8 cellular contexts compared by ENCODE assay signal in the genomic region with DNA sequence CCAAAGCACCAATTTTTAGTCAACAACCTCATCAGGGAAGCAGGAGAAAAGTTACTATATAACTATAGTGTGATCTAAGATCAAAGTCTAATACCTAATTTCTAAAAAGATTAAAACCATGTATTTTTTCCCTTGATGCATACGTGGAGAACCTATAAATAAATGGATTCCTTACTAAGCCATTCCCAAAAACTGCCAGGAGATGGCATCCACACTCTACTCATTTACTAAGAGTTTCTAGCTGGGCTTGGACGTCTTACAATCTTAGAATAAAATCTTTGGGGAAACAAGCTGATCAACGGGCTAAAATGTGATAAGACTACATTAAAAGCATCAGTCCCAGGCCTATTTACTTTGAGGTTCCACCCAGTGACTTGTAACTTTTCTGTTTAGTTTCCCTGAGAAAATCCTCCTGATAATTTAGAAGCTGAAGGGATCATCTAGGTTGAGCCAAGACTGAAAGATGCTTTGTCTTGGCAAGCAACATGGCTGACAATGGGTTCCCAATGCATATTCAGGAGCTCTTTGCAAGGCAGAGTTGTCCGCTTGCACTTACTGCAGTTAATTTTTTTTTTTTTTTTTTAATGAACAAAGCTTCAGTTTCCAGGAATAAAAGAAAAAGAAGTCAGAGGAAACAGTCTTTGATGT.
DNase-seq lines count a peak whose midpoint lies in the region; ATAC-seq, FAIRE-seq and TF ChIP-seq lines count a peak whose summit lies in the region.

No MANE protein-coding gene starts in this region.

- CTCF ChIA-PET in activated CD8-positive, alpha-beta T cell treated with anti-CD3 and anti-CD28 coated beads, Interleukin-2, amount 10 ng/mL, durations not matched to agents 7 days and 5 days (lab: Charles Lee): interaction anchor here (0.6 to 8.7 kb wide), 13 partner anchors 9 to 759 kb away, joined by 3 to 116 read pairs (median 5); partner anchors contain the start of gene MB21D2

- POLR2A ChIA-PET in activated CD8-positive, alpha-beta T cell treated with anti-CD3 and anti-CD28 coated beads, Interleukin-2, amount 10 ng/mL, durations not matched to agents 7 days and 5 days (lab: Charles Lee): no interaction called here

- H3K9me1 ChIP-seq in keratinocyte (ENCODE audit: control insufficient read depth, extremely low read depth, insufficient read depth, low read length): no peaks in the 10 kb centered on the region

- H3K27me3 ChIP-seq in keratinocyte (ENCODE audit: control insufficient read depth, extremely low read depth, insufficient read depth, low read length) (no peaks in the 10 kb centered on the region), upper lobe of left lung (no peaks in the 10 kb centered on the region)

- WGBS in upper lobe of left lung, 2 donors: 17 to 19% methylated on average over 4 of the region's 4 CpGs

- H3K36me3 ChIP-seq in keratinocyte (ENCODE audit: control insufficient read depth in 2 of 2, extremely low read depth in 1 of 2, insufficient read depth in 2 of 2, low read length in 2 of 2) (no peaks in the 10 kb centered on the region), upper lobe of left lung (no peaks in the 10 kb centered on the region)

- TF ChIP-seq CTCF in keratinocyte (optimal IDR thresholded peaks at IDR 0.05 in 1 of 3, IDR thresholded peaks at IDR 0.05 in 1 of 3, conservative IDR thresholded peaks at IDR 0.05 in 1 of 3; ENCODE audit: extremely low read depth in 1 of 3, insufficient read depth in 2 of 3, low read length in 3 of 3) (peak in 2 of 3 experiments; percentile 44 to 47), upper lobe of left lung (IDR thresholded peaks at IDR 0.05) (peak in 5 of 6 experiments; percentile 15 to 61 (median 52))

- H4K20me1 ChIP-seq in keratinocyte (ENCODE audit: control insufficient read depth, extremely low read depth, insufficient read depth, low read length): no peaks in the 10 kb centered on the region

- peak; percentile 17 for FAIRE-seq in keratinocyte (lab: Jason Lieb, UNC)

- no peak for TF ChIP-seq EP300 in upper lobe of left lung (IDR thresholded peaks at IDR 0.05)

- no peak overlapping the region for H2AFZ ChIP-seq in keratinocyte (ENCODE audit: control insufficient read depth, low read length)

- H3K9me3 Mint-ChIP-seq in activated CD8-positive, alpha-beta T cell treated with anti-CD3 and anti-CD28 coated beads, Interleukin-2, amount 10 ng/mL, durations not matched to agents 7 days and 5 days (ENCODE audit: insufficient read depth): no peaks in the 10 kb centered on the region
- no peaks in the 10 kb centered on the region for H3K9me3 Mint-ChIP-seq in activated naive CD8-positive, alpha-beta T cell treated with anti-CD3 and anti-CD28 coated beads, Interleukin-2, amount 50 U/mL, for 24 hours

- H3K4me1 ChIP-seq in keratinocyte (ENCODE audit: control insufficient read depth, extremely low read depth, insufficient read depth, low read length): peaks cover 15% of the 10 kb centered on the region
- no peaks in the 10 kb centered on the region for H3K4me1 ChIP-seq in upper lobe of left lung

- no peak overlapping the region for H3K9ac ChIP-seq in keratinocyte (ENCODE audit: control insufficient read depth, extremely low read depth, insufficient read depth, low read length)

- H3K36me3 Mint-ChIP-seq in activated CD8-positive, alpha-beta T cell treated with anti-CD3 and anti-CD28 coated beads, Interleukin-2, amount 10 ng/mL, durations not matched to agents 7 days and 5 days (ENCODE audit: low read depth): no peaks in the 10 kb centered on the region
- no peaks in the 10 kb centered on the region for H3K36me3 Mint-ChIP-seq in activated naive CD8-positive, alpha-beta T cell treated with anti-CD3 and anti-CD28 coated beads, Interleukin-2, amount 50 U/mL, for 24 hours (ENCODE audit: low read depth)

- no peak overlapping the region for H3K4me3 Mint-ChIP-seq in activated CD8-positive, alpha-beta T cell treated with anti-CD3 and anti-CD28 coated beads, Interleukin-2, amount 10 ng/mL, durations not matched to agents 7 days and 5 days
- no peak overlapping the region for H3K4me3 Mint-ChIP-seq in activated naive CD8-positive, alpha-beta T cell treated with anti-CD3 and anti-CD28 coated beads, Interleukin-2, amount 50 U/mL, for 24 hours

- H3K27ac ChIP-seq in keratinocyte (ENCODE audit: control insufficient read depth, insufficient read depth, low read length) (no peak overlapping the region), upper lobe of left lung (no peak overlapping the region)

- no peak for ATAC-seq in activated CD8-positive, alpha-beta T cell treated with anti-CD3 and anti-CD28 coated beads, Interleukin-2, amount 10 ng/mL, durations not matched to agents 7 days and 5 days
- peak in 1 of 2 donors; percentile 56 for ATAC-seq in upper lobe of left lung (ENCODE audit: low FRiP score in 2 of 2)
- ATAC-seq in activated naive CD8-positive, alpha-beta T cell treated with anti-CD3 and anti-CD28 coated beads, Interleukin-2, amount 50 U/mL, for 24 hours: no peak

- H3K4me1 Mint-ChIP-seq in activated CD8-positive, alpha-beta T cell treated with anti-CD3 and anti-CD28 coated beads, Interleukin-2, amount 10 ng/mL, durations not matched to agents 7 days and 5 days (ENCODE audit: low read depth): peaks cover 20% of the 10 kb centered on the region
- peaks cover 14% of the 10 kb centered on the region for H3K4me1 Mint-ChIP-seq in activated naive CD8-positive, alpha-beta T cell treated with anti-CD3 and anti-CD28 coated beads, Interleukin-2, amount 50 U/mL, for 24 hours

- H3K4me2 ChIP-seq in keratinocyte (ENCODE audit: control insufficient read depth, extremely low read depth, insufficient read depth, low read depth, low read length): no peak overlapping the region

- H3K27ac Mint-ChIP-seq in activated CD8-positive, alpha-beta T cell treated with anti-CD3 and anti-CD28 coated beads, Interleukin-2, amount 10 ng/mL, durations not matched to agents 7 days and 5 days: no peak overlapping the region
- H3K27ac Mint-ChIP-seq in activated naive CD8-positive, alpha-beta T cell treated with anti-CD3 and anti-CD28 coated beads, Interleukin-2, amount 50 U/mL, for 24 hours: no peak overlapping the region

- dilution Hi-C loops in keratinocyte (cut with MboI; ENCODE audit: extremely low pct_ligation_motif_present, low sequenced_read_pairs): no loop called here

- TF ChIP-seq POLR2A in upper lobe of left lung (IDR thresholded peaks at IDR 0.05): no peak

- H3K79me2 ChIP-seq in keratinocyte (ENCODE audit: control insufficient read depth, insufficient read depth, low read length): peaks cover 21% of the 10 kb centered on the region

- H3K9me3 ChIP-seq in keratinocyte (ENCODE audit: control insufficient read depth, low read depth, low read length) (no peaks in the 10 kb centered on the region), upper lobe of left lung (no peaks in the 10 kb centered on the region)

- DNase-seq in SIG-M5 treated with dmso at 0.1 percent for 504 hours (lab: John Stamatoyannopoulos, UW; ENCODE audit: unreplicated experiment): peak; percentile 26
- DNase-seq in SIG-M5 (lab: John Stamatoyannopoulos, UW): no peak
- peak; percentile 30 for DNase-seq in NCI-H146 treated with DMSO at 0.1 percent for 48 hours (lab: John Stamatoyannopoulos, UW; ENCODE audit: unreplicated experiment)
- DNase-seq in activated CD8-positive, alpha-beta T cell treated with anti-CD3 and anti-CD28 coated beads, Interleukin-2, amount 10 ng/mL, durations not matched to agents 7 days and 5 days: peak; percentile 45
- DNase-seq in keratinocyte (ENCODE audit: low read depth, low spot score): no peak
- DNase-seq in upper lobe of left lung: no peak
- DNase-seq in activated naive CD8-positive, alpha-beta T cell treated with anti-CD3 and anti-CD28 coated beads, Interleukin-2, amount 50 U/mL, for 24 hours: no peak
- no peak for DNase-seq in stimulated activated CD4-positive, alpha-beta T cell treated with anti-CD3 and anti-CD28 coated beads, Interleukin-1b, Interleukin-23, amount 100 ng/mL, for 48 hours

- H3K4me3 ChIP-seq in keratinocyte (ENCODE audit: control insufficient read depth in 2 of 3, extremely low read depth in 1 of 3, insufficient read depth in 2 of 3, low read depth in 1 of 3, low read length in 3 of 3): no peak overlapping the region
- no peak overlapping the region for H3K4me3 ChIP-seq in upper lobe of left lung

- H3K27me3 Mint-ChIP-seq in activated CD8-positive, alpha-beta T cell treated with anti-CD3 and anti-CD28 coated beads, Interleukin-2, amount 10 ng/mL, durations not matched to agents 7 days and 5 days (ENCODE audit: low read depth): peaks cover 2% of the 10 kb centered on the region
- peaks cover 2% of the 10 kb centered on the region for H3K27me3 Mint-ChIP-seq in activated naive CD8-positive, alpha-beta T cell treated with anti-CD3 and anti-CD28 coated beads, Interleukin-2, amount 50 U/mL, for 24 hours

Comparison
In these comparisons a context has a peak if more than half of its experiments do, and no peak if none do; other contexts are left out.
1. DNase-seq: peak in SIG-M5 treated with dmso at 0.1 percent for 504 hours (single experiment), NCI-H146 treated with DMSO at 0.1 percent for 48 hours (single experiment) and activated CD8-positive, alpha-beta T cell treated with anti-CD3 and anti-CD28 coated beads, Interleukin-2, amount 10 ng/mL, durations not matched to agents 7 days and 5 days (single experiment); none in SIG-M5 (single experiment), keratinocyte (single experiment), upper lobe of left lung (0 of 2), activated naive CD8-positive, alpha-beta T cell treated with anti-CD3 and anti-CD28 coated beads, Interleukin-2, amount 50 U/mL, for 24 hours (single experiment) and stimulated activated CD4-positive, alpha-beta T cell treated with anti-CD3 and anti-CD28 coated beads, Interleukin-1b, Interleukin-23, amount 100 ng/mL, for 48 hours (single experiment).